24 cellular contexts compared by ENCODE assay signal in the genomic region with DNA sequence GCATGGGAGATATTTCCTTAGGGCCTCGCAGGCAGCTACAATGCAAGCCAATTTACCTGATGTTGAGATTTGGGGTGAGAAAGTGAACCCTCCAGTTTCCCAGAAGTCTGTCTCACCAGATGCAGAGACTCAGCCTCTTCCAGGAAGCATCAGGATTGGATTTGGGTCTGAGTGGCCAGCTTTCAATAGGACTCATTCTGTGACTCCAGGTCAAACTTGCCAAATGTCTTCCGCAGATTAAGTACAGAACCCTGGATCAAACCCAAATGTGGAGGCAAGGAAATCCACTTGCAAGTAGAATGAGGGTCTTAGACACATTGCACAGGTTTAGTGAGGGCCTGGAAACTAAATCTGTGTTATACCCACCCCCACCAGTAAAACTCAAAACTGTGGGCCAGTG.
DNase-seq lines count a peak whose midpoint lies in the region; ATAC-seq and TF ChIP-seq lines count a peak whose summit lies in the region.
"Had no signal": no experiment of that assay in that cellular context is flagged by ENCODE, and none has a peak within 500 bp of the region (broad histone marks: within the 10 kb centered on the region; RNA-seq: fewer than 3 reads in every experiment).

No MANE protein-coding gene starts in this region.

- no peak for TF ChIP-seq EP300 in esophagus muscularis mucosa (IDR thresholded peaks at IDR 0.05)

- WGBS in esophagus muscularis mucosa: 62% methylated on average over 2 of the region's 2 CpGs

- ATAC-seq in left lobe of liver: no peak
- no peak for ATAC-seq in HG02798 (IDR thresholded peaks at IDR 0.05; ENCODE audit: poor library complexity, unreplicated experiment)
- ATAC-seq: GM12878 had no signal

- H3K27ac Mint-ChIP-seq in immature natural killer cell: no peak overlapping the region
- H3K27ac Mint-ChIP-seq: CD14-positive monocyte; CD4-positive, alpha-beta memory T cell; CD8-positive, alpha-beta memory T cell had no signal

- DNase-seq in esophagus muscularis mucosa (ENCODE audit: extremely low spot score) (peak; percentile 83), left lobe of liver (ENCODE audit: low spot score) (peak; percentile 14), ureter (ENCODE audit: low spot score) (peak; percentile 13), GM19238 (ENCODE audit: insufficient read length, low spot score) (no peak), immature natural killer cell (no peak)
- DNase-seq: 8988T; ACHN; BE2C; C1 segment of cervical spinal cord; CD4-positive, alpha-beta memory T cell; CD4-positive, CD25-positive, alpha-beta regulatory T cell; CD8-positive, alpha-beta memory T cell; COR-L47; DMS 273 treated with DMSO at 0.1 percent for 48 hours; DMS153; DMS53; DMS79; DND-41; EL; GDM1 had no signal

- peaks cover 14 to 29% (median 24%) of the 10 kb centered on the region in 4 donors for H3K4me1 ChIP-seq in esophagus muscularis mucosa

- intact Hi-C loops in esophagus muscularis mucosa (cut with DNase I): no loop called here

- no peaks in the 10 kb centered on the region for H3K4me1 Mint-ChIP-seq in immature natural killer cell
- H3K4me1 Mint-ChIP-seq: CD8-positive, alpha-beta memory T cell had no signal

- H3K9me3 ChIP-seq in esophagus muscularis mucosa: no peaks in the 10 kb centered on the region
- H3K9me3 ChIP-seq: BE2C, BLaER1 had no signal

- peaks cover 0 to 7% (median 0%) of the 10 kb centered on the region in 3 donors for H3K27me3 Mint-ChIP-seq in immature natural killer cell (ENCODE audit: low read depth in 3 of 3)
- H3K27me3 Mint-ChIP-seq: CD4-positive, alpha-beta memory T cell had no signal

- H3K36me3 ChIP-seq in esophagus muscularis mucosa: no peaks in the 10 kb centered on the region
- H3K36me3 ChIP-seq: BE2C, BLaER1 had no signal

- no peak for TF ChIP-seq CTCF in esophagus muscularis mucosa (IDR thresholded peaks at IDR 0.05)

- TF ChIP-seq POLR2A in esophagus muscularis mucosa (IDR thresholded peaks at IDR 0.05; ENCODE audit: low read depth): no peak

- no peaks in the 10 kb centered on the region for H3K9me3 Mint-ChIP-seq in immature natural killer cell
- H3K9me3 Mint-ChIP-seq: CD14-positive monocyte; CD4-positive, alpha-beta memory T cell had no signal

- H3K36me3 Mint-ChIP-seq in immature natural killer cell: no peaks in the 10 kb centered on the region
- H3K36me3 Mint-ChIP-seq: CD14-positive monocyte; CD4-positive, alpha-beta memory T cell; CD4-positive, CD25-positive, alpha-beta regulatory T cell; CD8-positive, alpha-beta memory T cell had no signal

- H3K4me3 ChIP-seq in esophagus muscularis mucosa: no peak overlapping the region
- H3K4me3 ChIP-seq: BLaER1, GM12878 had no signal

- no peak overlapping the region for H3K27ac ChIP-seq in esophagus muscularis mucosa (replicated peaks in 1 of 4)
- H3K27ac ChIP-seq: BLaER1 had no signal

- no peak overlapping the region for H3K4me3 Mint-ChIP-seq in immature natural killer cell
- H3K4me3 Mint-ChIP-seq: CD14-positive monocyte; CD4-positive, alpha-beta memory T cell; CD4-positive, CD25-positive, alpha-beta regulatory T cell; CD8-positive, alpha-beta memory T cell had no signal

- no peaks in the 10 kb centered on the region for H3K27me3 ChIP-seq in esophagus muscularis mucosa
- H3K27me3 ChIP-seq: BE2C, BLaER1 had no signal

Comparison
In these comparisons a context has a peak if more than half of its experiments do, and no peak if none do; other contexts are left out.
1. DNase-seq: peak in esophagus muscularis mucosa (single experiment), left lobe of liver (single experiment) and ureter (single experiment); none in GM19238 (single experiment) and immature natural killer cell (0 of 3).